Comparison of ENCODE assay signal across 11 cellular contexts in the genomic region with DNA sequence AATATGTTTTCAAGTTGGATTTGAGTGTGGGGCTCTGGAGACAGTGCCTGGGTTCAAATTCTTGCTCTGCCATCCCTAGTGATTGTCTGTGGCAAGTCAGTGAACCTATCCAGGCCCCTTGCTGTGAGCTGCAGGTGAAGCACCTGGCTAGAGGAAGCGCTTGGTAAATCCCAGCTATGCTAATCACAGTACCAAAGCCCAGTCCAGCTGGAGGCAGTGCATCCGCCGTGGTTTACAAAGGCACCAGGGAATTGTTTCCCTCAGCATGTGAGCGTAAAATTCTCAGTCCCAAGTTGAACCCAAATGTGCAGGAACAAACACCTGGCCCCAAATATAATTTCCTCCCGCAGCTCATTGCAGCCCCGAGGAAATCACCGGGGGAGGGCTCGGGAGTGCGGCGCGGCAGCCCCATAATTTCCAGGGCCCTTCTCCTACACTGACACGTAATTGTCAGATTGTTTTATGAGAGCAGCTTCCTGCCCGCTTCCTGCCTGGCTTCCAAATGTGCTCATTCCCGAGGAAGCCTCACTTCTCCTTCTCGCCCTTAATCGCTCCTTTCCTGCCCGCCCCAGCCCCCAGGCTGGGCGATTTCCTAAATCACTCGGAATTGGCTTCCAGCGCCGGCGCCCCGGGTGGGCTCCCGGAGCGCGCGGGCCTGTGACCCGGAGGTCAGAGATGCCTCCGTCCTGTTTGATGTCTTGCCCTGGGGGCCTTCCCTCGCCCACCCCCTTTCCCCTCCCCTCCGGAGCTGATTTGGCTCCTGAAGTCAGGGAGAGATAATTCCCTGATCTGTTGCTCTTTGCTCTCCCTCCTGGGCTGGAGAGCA.
A peak's percentile ranks its signal among the peaks of the same experiment; 100 is the strongest.
DNase-seq lines count a peak whose midpoint lies in the region; ATAC-seq and TF ChIP-seq lines count a peak whose summit lies in the region.
"Had no signal": no experiment of that assay in that cellular context is flagged by ENCODE, and none has a peak within 500 bp of the region (broad histone marks: within the 10 kb centered on the region; RNA-seq: fewer than 3 reads in every experiment).

No MANE protein-coding gene starts in this region.

- no peak overlapping the region for H3K27ac ChIP-seq in esophagus squamous epithelium
- H3K27ac ChIP-seq: epithelial cell of prostate had no signal

- TF ChIP-seq CTCF in esophagus squamous epithelium (IDR thresholded peaks at IDR 0.05) (no peak), neural crest cell (conservative IDR thresholded peaks at IDR 0.05) (no peak)

- peak overlapping the region; percentile 68 for H3K4me3 Mint-ChIP-seq in neural crest cell
- no peak overlapping the region for H3K4me3 Mint-ChIP-seq in stimulated activated effector memory CD8-positive, alpha-beta T cell treated with anti-CD3 and anti-CD28 coated beads, Interleukin-12 subunit alpha, Interleukin-12 subunit beta, amount 100 ng/mL, for 72 hours
- H3K4me3 Mint-ChIP-seq: activated B cell treated with CpG ODN at 0.5 μM for 24 hours had no signal

- H3K9me3 ChIP-seq in esophagus squamous epithelium: no peaks in the 10 kb centered on the region

- no peaks in the 10 kb centered on the region for H3K36me3 Mint-ChIP-seq in neural crest cell (ENCODE audit: low read depth)
- H3K36me3 Mint-ChIP-seq in stimulated activated effector memory CD8-positive, alpha-beta T cell treated with anti-CD3 and anti-CD28 coated beads, Interleukin-12 subunit alpha, Interleukin-12 subunit beta, amount 100 ng/mL, for 72 hours: no peaks in the 10 kb centered on the region

- H3K9me3 Mint-ChIP-seq in neural crest cell: no peaks in the 10 kb centered on the region
- no peaks in the 10 kb centered on the region for H3K9me3 Mint-ChIP-seq in stimulated activated effector memory CD8-positive, alpha-beta T cell treated with anti-CD3 and anti-CD28 coated beads, Interleukin-12 subunit alpha, Interleukin-12 subunit beta, amount 100 ng/mL, for 72 hours
- H3K9me3 Mint-ChIP-seq: activated B cell treated with CpG ODN at 0.5 μM for 24 hours had no signal

- H3K36me3 ChIP-seq in esophagus squamous epithelium: no peaks in the 10 kb centered on the region

- peaks cover 50% of the 10 kb centered on the region for H3K4me1 Mint-ChIP-seq in neural crest cell
- peaks cover 15% of the 10 kb centered on the region for H3K4me1 Mint-ChIP-seq in stimulated activated effector memory CD8-positive, alpha-beta T cell treated with anti-CD3 and anti-CD28 coated beads, Interleukin-12 subunit alpha, Interleukin-12 subunit beta, amount 100 ng/mL, for 72 hours

- WGBS in esophagus squamous epithelium, 2 donors: 22 to 30% methylated on average over 12 to 15 of the region's 31 CpGs

- H3K4me1 ChIP-seq in esophagus squamous epithelium: peaks cover 0 to 17% (median 3%) of the 10 kb centered on the region in 3 donors

- H3K4me3 ChIP-seq in esophagus squamous epithelium: peak overlapping the region in 3 of 4 donors; percentile 11 to 31 (median 16)

- peak; percentile 34 for DNase-seq in DMS153 (lab: John Stamatoyannopoulos, UW)
- peak; percentile 41 for DNase-seq in NCI-H2227 (lab: John Stamatoyannopoulos, UW; ENCODE audit: unreplicated experiment)
- no peak for DNase-seq in esophagus squamous epithelium (lab: John Stamatoyannopoulos, UW)
- peak; percentile 66 for DNase-seq in neural crest cell (ENCODE audit: low read depth, low spot score)
- DNase-seq in stimulated activated effector memory CD8-positive, alpha-beta T cell treated with anti-CD3 and anti-CD28 coated beads, Interleukin-12 subunit alpha, Interleukin-12 subunit beta, amount 100 ng/mL, for 72 hours (ENCODE audit: low spot score in 2 of 2): no peak
- DNase-seq: activated B cell treated with CpG ODN at 0.5 μM for 24 hours; stimulated activated CD4-positive, alpha-beta T cell treated with anti-CD3 and anti-CD28 coated beads, Interleukin-4, amount 100 ng/mL, for 1 hour had no signal

- no peaks in the 10 kb centered on the region for H3K27me3 Mint-ChIP-seq in neural crest cell (ENCODE audit: low read depth)

- no peak overlapping the region for H3K27ac Mint-ChIP-seq in neural crest cell (ENCODE audit: unreplicated experiment)
- H3K27ac Mint-ChIP-seq in stimulated activated effector memory CD8-positive, alpha-beta T cell treated with anti-CD3 and anti-CD28 coated beads, Interleukin-12 subunit alpha, Interleukin-12 subunit beta, amount 100 ng/mL, for 72 hours: no peak overlapping the region
- H3K27ac Mint-ChIP-seq: activated B cell treated with CpG ODN at 0.5 μM for 24 hours had no signal

- H3K27me3 ChIP-seq in esophagus squamous epithelium: peaks cover 0 to 42% (median 0%) of the 10 kb centered on the region in 4 donors

- intact Hi-C loops in esophagus squamous epithelium (cut with DNase I): no loop called here

- no peak for ATAC-seq in GM21515 (IDR thresholded peaks at IDR 0.05; ENCODE audit: unreplicated experiment)
- no peak for ATAC-seq in HG02588 (IDR thresholded peaks at IDR 0.05; ENCODE audit: unreplicated experiment)
- no peak for ATAC-seq in GM19395 (IDR thresholded peaks at IDR 0.05; ENCODE audit: unreplicated experiment)
- ATAC-seq in stimulated activated effector memory CD8-positive, alpha-beta T cell treated with anti-CD3 and anti-CD28 coated beads, Interleukin-12 subunit alpha, Interleukin-12 subunit beta, amount 100 ng/mL, for 72 hours: no peak

- no peak for TF ChIP-seq POLR2A in esophagus squamous epithelium (IDR thresholded peaks at IDR 0.05)

Comparison
In these comparisons a context has a peak if more than half of its experiments do, and no peak if none do; other contexts are left out.
1. DNase-seq: peak in DMS153 (single experiment), NCI-H2227 (single experiment) and neural crest cell (single experiment); none in esophagus squamous epithelium (single experiment) and stimulated activated effector memory CD8-positive, alpha-beta T cell treated with anti-CD3 and anti-CD28 coated beads, Interleukin-12 subunit alpha, Interleukin-12 subunit beta, amount 100 ng/mL, for 72 hours (0 of 2).